Comparison of ENCODE assay signal across 3 cellular contexts in the genomic region with DNA sequence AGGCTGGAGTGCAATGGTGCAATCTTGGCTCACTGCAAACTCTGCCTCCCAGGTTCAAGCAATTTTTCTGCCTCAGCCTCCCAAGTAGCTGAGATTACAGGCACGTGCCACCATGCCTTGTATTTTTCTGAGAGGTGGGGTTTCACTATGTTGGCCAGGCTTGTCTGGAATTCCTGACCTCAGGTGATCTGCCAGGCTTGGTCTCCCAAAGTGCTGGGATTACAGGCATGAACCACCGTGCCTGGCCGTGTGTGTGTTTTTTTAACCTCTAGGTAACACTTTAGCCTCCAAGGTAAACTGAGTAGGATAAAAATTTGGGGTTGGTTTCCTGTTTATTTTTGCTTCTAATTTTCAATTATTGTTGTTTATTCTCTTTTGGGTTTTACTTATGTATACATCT. TPM values are rescaled to one million over a fixed set of nuclear protein-coding genes. Genes with fewer than 3 reads are reported as not detected.
"Had no signal": no experiment of that assay in that cellular context is flagged by ENCODE, and none has a peak within 500 bp of the region (broad histone marks: within the 10 kb centered on the region; RNA-seq: fewer than 3 reads in every experiment).

No MANE protein-coding gene starts in this region.

RNA-seq across cellular contexts. Expression of gene XCR1, which starts 10.8 kb away (rescaled TPM):
- total RNA-seq: M059J, MCF 10A, NCI-H460 had no signal
